17 cellular contexts compared by ENCODE assay signal in genomic region chr10:116099031-116099430, GRCh38.
"Had no signal": no experiment of that assay in that cellular context is flagged by ENCODE, and none has a peak within 500 bp of the region (broad histone marks: within the 10 kb centered on the region; RNA-seq: fewer than 3 reads in every experiment).

No MANE protein-coding gene starts in this region.

- H3K36me3 Mint-ChIP-seq: stimulated activated memory B cell treated with anti-CD40 and anti-IgM and Interleukin-4, amounts not matched to agents 10 μg/mL and 1 μg/mL and 100 μg/mL, for 72 hours; WTC11 had no signal

- H3K9me3 Mint-ChIP-seq: activated CD4-positive, alpha-beta T cell treated with anti-CD3 and anti-CD28 coated beads, Interleukin-2, amount 10 ng/mL, durations not matched to agents 24 days and 14 days had no signal

- DNase-seq: activated CD4-positive, alpha-beta T cell treated with anti-CD3 and anti-CD28 coated beads, Interleukin-2, amount 10 ng/mL, durations not matched to agents 24 days and 14 days; activated CD8-positive, alpha-beta memory T cell treated with anti-CD3 and anti-CD28 coated beads for 24 hours; activated naive CD4-positive, alpha-beta T cell treated with anti-CD3 and anti-CD28 coated beads, Interleukin-2, amount 50 U/mL, for 16 hours; dorsolateral prefrontal cortex; foreskin keratinocyte; lower lobe of right lung; midbrain; right lobe of liver; spleen; stimulated activated CD4-positive, alpha-beta T cell treated with anti-CD3 and anti-CD28 coated beads, Interleukin-1b, Interleukin-23, amount 100 ng/mL, for 48 hours; T-helper 17 cell; trophoblast cell had no signal

- H3K4me1 Mint-ChIP-seq: activated CD4-positive, alpha-beta T cell treated with anti-CD3 and anti-CD28 coated beads, Interleukin-2, amount 10 ng/mL, durations not matched to agents 24 days and 14 days; stimulated activated memory B cell treated with anti-CD40 and anti-IgM and Interleukin-4, amounts not matched to agents 10 μg/mL and 1 μg/mL and 100 μg/mL, for 72 hours; T-helper 17 cell had no signal

- H3K4me1 ChIP-seq: foreskin keratinocyte, lower lobe of right lung, right lobe of liver, spleen had no signal

- H3K27me3 Mint-ChIP-seq: activated CD4-positive, alpha-beta T cell treated with anti-CD3 and anti-CD28 coated beads, Interleukin-2, amount 10 ng/mL, durations not matched to agents 24 days and 14 days; stimulated activated memory B cell treated with anti-CD40 and anti-IgM and Interleukin-4, amounts not matched to agents 10 μg/mL and 1 μg/mL and 100 μg/mL, for 72 hours; T-helper 17 cell had no signal

- H3K27ac ChIP-seq: dorsolateral prefrontal cortex, foreskin keratinocyte, lower lobe of right lung, right lobe of liver, spleen had no signal

- H3K27ac Mint-ChIP-seq: activated CD4-positive, alpha-beta T cell treated with anti-CD3 and anti-CD28 coated beads, Interleukin-2, amount 10 ng/mL, durations not matched to agents 24 days and 14 days; stimulated activated memory B cell treated with anti-CD40 and anti-IgM and Interleukin-4, amounts not matched to agents 10 μg/mL and 1 μg/mL and 100 μg/mL, for 72 hours; T-helper 17 cell; WTC11 had no signal

- H3K9me3 ChIP-seq: lower lobe of right lung, right lobe of liver had no signal

- FAIRE-seq: bronchial epithelial cell, endometrium, kidney had no signal

- H3K27me3 ChIP-seq: foreskin keratinocyte, right lobe of liver, spleen had no signal

- ATAC-seq: foreskin keratinocyte; lower lobe of right lung; right lobe of liver; stimulated activated memory B cell treated with anti-CD40 and anti-IgM and Interleukin-4, amounts not matched to agents 10 μg/mL and 1 μg/mL and 100 μg/mL, for 72 hours; T-helper 17 cell; WTC11 had no signal

- H3K4me3 Mint-ChIP-seq: activated CD4-positive, alpha-beta T cell treated with anti-CD3 and anti-CD28 coated beads, Interleukin-2, amount 10 ng/mL, durations not matched to agents 24 days and 14 days; stimulated activated memory B cell treated with anti-CD40 and anti-IgM and Interleukin-4, amounts not matched to agents 10 μg/mL and 1 μg/mL and 100 μg/mL, for 72 hours; T-helper 17 cell; WTC11 had no signal

- H3K4me3 ChIP-seq: dorsolateral prefrontal cortex, lower lobe of right lung, right lobe of liver, spleen had no signal

- H3K36me3 ChIP-seq: lower lobe of right lung, right lobe of liver, spleen had no signal
